ENCODE assay signal across 8 cellular contexts in the genomic region with DNA sequence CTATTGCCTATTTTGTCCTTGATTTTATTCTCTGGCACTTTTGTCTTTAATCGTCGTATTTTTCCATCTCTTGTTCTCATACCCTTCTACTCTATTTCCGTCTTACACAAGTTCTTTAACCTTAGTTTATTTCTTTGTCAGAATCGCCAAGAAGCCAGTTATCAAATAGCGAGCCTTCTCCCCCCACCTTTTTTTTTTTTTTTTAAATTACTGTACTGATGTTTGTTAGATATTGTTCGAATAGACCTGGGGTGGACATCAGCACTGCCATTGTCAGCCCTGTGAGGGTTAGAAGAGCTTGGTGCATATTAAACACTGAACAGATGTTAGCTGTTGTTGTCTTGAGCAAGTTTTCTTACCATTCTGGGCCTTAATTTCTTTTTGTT. TPM values are rescaled to one million over a fixed set of nuclear protein-coding genes. Genes with fewer than 3 reads are reported as not detected.
DNase-seq lines count a peak whose midpoint lies in the region; ATAC-seq and TF ChIP-seq lines count a peak whose summit lies in the region.

No MANE protein-coding gene starts in this region.

- peak overlapping the region; percentile 98 for H3K27ac ChIP-seq in hepatocyte

- no peaks in the 10 kb centered on the region for H3K9me3 ChIP-seq in hepatocyte (ENCODE audit: low read depth)

- no peaks in the 10 kb centered on the region for H3K9me2 ChIP-seq in hepatocyte (replicated peaks; ENCODE audit: insufficient read depth)

- H3K36me3 ChIP-seq in hepatocyte (replicated peaks; ENCODE audit: insufficient read depth, low read depth): no peaks in the 10 kb centered on the region

- peak overlapping the region; percentile 89 for H3K4me3 Mint-ChIP-seq in T-helper 2 cell treated with Interferon-gamma antibody and Interleukin-4, amounts not matched to agents 5 μg/mL and 100 μg/mL, for 36 hours
- H3K4me3 Mint-ChIP-seq in activated B cell treated with CpG ODN at 0.5 μM for 24 hours: peak overlapping the region; percentile 91
- H3K4me3 Mint-ChIP-seq in stimulated activated naive B cell treated with anti-CD40 and anti-IgM and Interleukin-4, amounts not matched to agents 10 μg/mL and 1 μg/mL and 100 μg/mL, for 72 hours: peak overlapping the region; percentile 88 to 92

- TF ChIP-seq CTCF in activated B cell treated with CpG ODN at 0.5 μM for 24 hours (IDR thresholded peaks at IDR 0.05) (no peak), hepatocyte (IDR thresholded peaks at IDR 0.05; ENCODE audit: poor library complexity) (no peak), GM10248 (IDR thresholded peaks at IDR 0.05; ENCODE audit: control extremely low read depth, extremely low read depth, low read depth, missing control alignments) (no peak)

- CTCF ChIA-PET in activated B cell treated with CpG ODN at 0.5 μM for 24 hours (lab: Charles Lee) (interaction anchor here (1.3 kb wide), 1 partner anchor 19 kb away, joined by 6 read pairs; no protein-coding TSS in a partner anchor), GM10248 (lab: Yijun Ruan, JAX) (no interaction called here)

- H3K4me1 ChIP-seq in hepatocyte (ENCODE audit: insufficient read depth): peaks cover 10% of the 10 kb centered on the region

- H3K36me3 Mint-ChIP-seq in T-helper 2 cell treated with Interferon-gamma antibody and Interleukin-4, amounts not matched to agents 5 μg/mL and 100 μg/mL, for 36 hours (ENCODE audit: low read depth): peaks cover 31% of the 10 kb centered on the region
- H3K36me3 Mint-ChIP-seq in activated B cell treated with CpG ODN at 0.5 μM for 24 hours (ENCODE audit: low read depth): peaks cover 22% of the 10 kb centered on the region
- peaks cover 2 to 9% of the 10 kb centered on the region in 2 donors for H3K36me3 Mint-ChIP-seq in stimulated activated naive B cell treated with anti-CD40 and anti-IgM and Interleukin-4, amounts not matched to agents 10 μg/mL and 1 μg/mL and 100 μg/mL, for 72 hours

- H3K27me3 Mint-ChIP-seq in T-helper 2 cell treated with Interferon-gamma antibody and Interleukin-4, amounts not matched to agents 5 μg/mL and 100 μg/mL, for 36 hours (ENCODE audit: low read depth): peaks cover 4% of the 10 kb centered on the region
- H3K27me3 Mint-ChIP-seq in activated B cell treated with CpG ODN at 0.5 μM for 24 hours: no peaks in the 10 kb centered on the region
- H3K27me3 Mint-ChIP-seq in stimulated activated naive B cell treated with anti-CD40 and anti-IgM and Interleukin-4, amounts not matched to agents 10 μg/mL and 1 μg/mL and 100 μg/mL, for 72 hours: no peaks in the 10 kb centered on the region

- peaks cover 54% of the 10 kb centered on the region for H3K79me2 ChIP-seq in hepatocyte

- DNase-seq in T-helper 2 cell treated with Interferon-gamma antibody and Interleukin-4, amounts not matched to agents 5 μg/mL and 100 μg/mL, for 36 hours (ENCODE audit: low spot score): no peak
- no peak for DNase-seq in T-helper 2 cell
- DNase-seq in activated B cell treated with CpG ODN at 0.5 μM for 24 hours: no peak
- DNase-seq in hepatocyte (ENCODE audit: low spot score): no peak
- no peak for DNase-seq in stimulated activated naive B cell treated with anti-CD40 and anti-IgM and Interleukin-4, amounts not matched to agents 10 μg/mL and 1 μg/mL and 100 μg/mL, for 72 hours
- no peak for DNase-seq in iPS-NIHi11 (ENCODE audit: low spot score)
- no peak for DNase-seq in stimulated activated CD8-positive, alpha-beta memory T cell treated with anti-CD3 and anti-CD28 coated beads, Interleukin-4, amount 100 ng/mL, for 48 hours
- no peak for DNase-seq in GM10248 (ENCODE audit: extremely low spot score)

- H3K9me3 Mint-ChIP-seq in T-helper 2 cell treated with Interferon-gamma antibody and Interleukin-4, amounts not matched to agents 5 μg/mL and 100 μg/mL, for 36 hours: no peaks in the 10 kb centered on the region
- no peaks in the 10 kb centered on the region for H3K9me3 Mint-ChIP-seq in activated B cell treated with CpG ODN at 0.5 μM for 24 hours
- H3K9me3 Mint-ChIP-seq in stimulated activated naive B cell treated with anti-CD40 and anti-IgM and Interleukin-4, amounts not matched to agents 10 μg/mL and 1 μg/mL and 100 μg/mL, for 72 hours: no peaks in the 10 kb centered on the region

- peaks cover 2% of the 10 kb centered on the region for H4K20me1 ChIP-seq in hepatocyte (ENCODE audit: insufficient read depth, poor library complexity, severe bottlenecking)

- ATAC-seq in activated B cell treated with CpG ODN at 0.5 μM for 24 hours (ENCODE audit: low read depth): no peak
- no peak for ATAC-seq in stimulated activated naive B cell treated with anti-CD40 and anti-IgM and Interleukin-4, amounts not matched to agents 10 μg/mL and 1 μg/mL and 100 μg/mL, for 72 hours (replicated peaks)

- H3K4me1 Mint-ChIP-seq in T-helper 2 cell treated with Interferon-gamma antibody and Interleukin-4, amounts not matched to agents 5 μg/mL and 100 μg/mL, for 36 hours (ENCODE audit: low read depth): peaks cover 35% of the 10 kb centered on the region
- peaks cover 50% of the 10 kb centered on the region for H3K4me1 Mint-ChIP-seq in activated B cell treated with CpG ODN at 0.5 μM for 24 hours
- peaks cover 17 to 32% of the 10 kb centered on the region in 2 donors for H3K4me1 Mint-ChIP-seq in stimulated activated naive B cell treated with anti-CD40 and anti-IgM and Interleukin-4, amounts not matched to agents 10 μg/mL and 1 μg/mL and 100 μg/mL, for 72 hours

- POLR2A ChIA-PET in activated B cell treated with CpG ODN at 0.5 μM for 24 hours (lab: Charles Lee): interaction anchor here (1.7 kb wide), 1 partner anchor 126 kb away, joined by 12 read pairs; a partner anchor contains a TSS
- POLR2A ChIA-PET in GM10248 (lab: Yijun Ruan, JAX): no interaction called here

- peak overlapping the region; percentile 86 for H3K4me2 ChIP-seq in hepatocyte

- WGBS in hepatocyte (ENCODE audit: low lambda C conversion rate, missing lambda C conversion rate): 6% methylated on average over 6 of the region's 6 CpGs

- peak overlapping the region; percentile 86 for H2AFZ ChIP-seq in hepatocyte

- intact Hi-C loops in activated B cell treated with CpG ODN at 0.5 μM for 24 hours (cut with micrococcal nuclease): loop anchor here (1.0 to 5.0 kb wide), 3 partner anchors 7 to 1122 kb away; a partner anchor contains a TSS

- H3K27me3 ChIP-seq in hepatocyte: no peaks in the 10 kb centered on the region

- peak overlapping the region; percentile 94 for H3K27ac Mint-ChIP-seq in T-helper 2 cell treated with Interferon-gamma antibody and Interleukin-4, amounts not matched to agents 5 μg/mL and 100 μg/mL, for 36 hours
- H3K27ac Mint-ChIP-seq in activated B cell treated with CpG ODN at 0.5 μM for 24 hours: peak overlapping the region; percentile 96
- peak overlapping the region; percentile 94 for H3K27ac Mint-ChIP-seq in stimulated activated naive B cell treated with anti-CD40 and anti-IgM and Interleukin-4, amounts not matched to agents 10 μg/mL and 1 μg/mL and 100 μg/mL, for 72 hours

- peak overlapping the region; percentile 92 for H3K4me3 ChIP-seq in hepatocyte

RNA-seq across cellular contexts. Expression of a gene that starts 1.2 kb away (rescaled TPM):
- 106 and 110 TPM in 2 replicates for total RNA-seq in activated B cell treated with CpG ODN at 0.5 μM for 24 hours
- 123 and 148 TPM in 2 replicates for total RNA-seq in hepatocyte
- polyA plus RNA-seq in hepatocyte: 102 and 104 TPM in 2 replicates

RNA-seq across cellular contexts. Expression of a gene that starts 51.9 kb away (rescaled TPM):
- total RNA-seq in activated B cell treated with CpG ODN at 0.5 μM for 24 hours: not detected in 2 replicates
- total RNA-seq in hepatocyte: 0.10 TPM in 1 of 2 replicates, not detected in the other
- 0.30 TPM in 1 of 2 replicates, not detected in the other for polyA plus RNA-seq in hepatocyte
